6 cellular contexts compared by ENCODE assay signal in genomic region chr6:39166918-39167301, GRCh38.
"Had no signal": no experiment of that assay in that cellular context is flagged by ENCODE, and none has a peak within 500 bp of the region (broad histone marks: within the 10 kb centered on the region; RNA-seq: fewer than 3 reads in every experiment).

No MANE protein-coding gene starts in this region.

- H3K36me3 Mint-ChIP-seq: mesothelial cell of epicardium had no signal

- H3K9me3 Mint-ChIP-seq: activated T-cell treated with anti-CD3 and anti-CD28 coated beads, Interleukin-2, amount 50 U/mL, for 4 hours; effector memory CD8-positive, alpha-beta T cell had no signal

- DNase-seq: esophagus squamous epithelium had no signal

- H3K27ac Mint-ChIP-seq: activated naive CD4-positive, alpha-beta T cell treated with anti-CD3 and anti-CD28 coated beads for 36 hours; mesothelial cell of epicardium; nephron had no signal

- H3K4me1 Mint-ChIP-seq: mesothelial cell of epicardium, nephron had no signal

- H3K4me3 Mint-ChIP-seq: activated naive CD4-positive, alpha-beta T cell treated with anti-CD3 and anti-CD28 coated beads for 36 hours; activated T-cell treated with anti-CD3 and anti-CD28 coated beads, Interleukin-2, amount 50 U/mL, for 4 hours; mesothelial cell of epicardium; nephron had no signal
